Comparison of ENCODE assay signal across 16 cellular contexts in genomic region chr3:159637895-159638542, GRCh38.
DNase-seq lines count a peak whose midpoint lies in the region; ATAC-seq and TF ChIP-seq lines count a peak whose summit lies in the region.
"Had no signal": no experiment of that assay in that cellular context is flagged by ENCODE, and none has a peak within 500 bp of the region (broad histone marks: within the 10 kb centered on the region; RNA-seq: fewer than 3 reads in every experiment).

No MANE protein-coding gene starts in this region.

- no peaks in the 10 kb centered on the region for H3K36me3 ChIP-seq in HCT116 (ENCODE audit: control insufficient read depth in 1 of 2, insufficient read depth in 2 of 2, low read length in 2 of 2)
- H3K36me3 ChIP-seq: esophagus squamous epithelium, tibial artery had no signal

- H3K4me3 ChIP-seq in HCT116 (replicated peaks in 1 of 2; ENCODE audit: low read depth in 1 of 2, low read length in 2 of 2), result 0 out of 4 replicates have a peak overlapping the region, but pooled peaks of 1 of the 2 experiments have one; percentile 21
- no peak overlapping the region for H3K4me3 ChIP-seq in fibroblast of the aortic adventitia (ENCODE audit: low read depth, low read length)
- H3K4me3 ChIP-seq: esophagus squamous epithelium, K562, tibial artery had no signal

- RAD21 ChIA-PET in HCT116 (lab: Charles Lee; ENCODE audit: low non-redundant PET in 1 of 2, low total read pairs in 2 of 2, uncharacterized antibody in 2 of 2, unreplicated experiment in 2 of 2), result no interaction called here

- TF ChIP-seq POLR2A in HCT116 (IDR thresholded peaks at IDR 0.05; ENCODE audit: borderline replicate concordance, extremely low read depth, insufficient read depth, insufficient read length), result no peak

- no peak overlapping the region; the same call in 1 of the 2 replicates for H3K27ac ChIP-seq in HCT116 (ENCODE audit: low read depth, low read length)
- no peak overlapping the region for H3K27ac ChIP-seq in RWPE1
- H3K27ac ChIP-seq: esophagus squamous epithelium had no signal

- H3K79me2 ChIP-seq in HCT116 (ENCODE audit: insufficient read depth, low read length), result no peaks in the 10 kb centered on the region

- H3K4me2 ChIP-seq in HCT116 (ENCODE audit: low read length), result peak overlapping the region; percentile 62

- H3K9me3 ChIP-seq in HCT116 (ENCODE audit: control insufficient read depth in 1 of 2, insufficient read depth in 1 of 2, low read depth in 1 of 2, low read length in 2 of 2), result no peaks in the 10 kb centered on the region
- H3K9me3 ChIP-seq: esophagus squamous epithelium, tibial artery had no signal

- no peaks in the 10 kb centered on the region for H4K20me1 ChIP-seq in HCT116 (ENCODE audit: insufficient read depth)

- intact Hi-C loops in HCT116 (cut with micrococcal nuclease), result no loop called here

- peak overlapping the region; percentile 80 for H2AFZ ChIP-seq in HCT116 (ENCODE audit: low read depth, low read length, poor library complexity, severe bottlenecking)

- H3K4me1 ChIP-seq in HCT116 (ENCODE audit: control insufficient read depth in 1 of 2, insufficient read depth in 2 of 2, low read length in 2 of 2), result peaks cover 9 to 17% of the 10 kb centered on the region in 2 experiments
- H3K4me1 ChIP-seq: esophagus squamous epithelium had no signal

- CTCF ChIA-PET in HCT116 (lab: Charles Lee) (no interaction called here), RWPE1 (lab: Yijun Ruan, JAX) (interaction anchor here (0.7 kb wide), 1 partner anchor 61 kb away, joined by 4 read pairs; no protein-coding TSS in a partner anchor)

- no peaks in the 10 kb centered on the region for H3K27me3 ChIP-seq in HCT116 (ENCODE audit: insufficient read depth, low read length)
- H3K27me3 ChIP-seq: esophagus squamous epithelium, tibial artery had no signal

- DNase-seq in A172 (ENCODE audit: low spot score), result peak; percentile 60
- peak; percentile 22 for DNase-seq in HCT116 (ENCODE audit: low read depth, low spot score)
- peak; percentile 29 for DNase-seq in RWPE1 (ENCODE audit: low spot score)
- peak; percentile 66 for DNase-seq in fibroblast of the aortic adventitia (ENCODE audit: low read depth)
- DNase-seq in amniotic stem cell (lab: John Stamatoyannopoulos, UW), result no peak
- no peak for DNase-seq in KG1 (lab: John Stamatoyannopoulos, UW)
- DNase-seq in COLO668 (lab: John Stamatoyannopoulos, UW; ENCODE audit: unreplicated experiment), result no peak
- DNase-seq in NCI-H2196 treated with DMSO at 0.1 percent for 48 hours (lab: John Stamatoyannopoulos, UW; ENCODE audit: unreplicated experiment), result no peak
- DNase-seq: activated CD8-positive, alpha-beta memory T cell treated with anti-CD3 and anti-CD28 coated beads, Interleukin-2, amount 50 U/mL, for 4 hours; activated naive CD4-positive, alpha-beta T cell treated with anti-CD3 and anti-CD28 coated beads for 36 hours; cerebellar nuclear complex; DMS 273 treated with DMSO at 0.1 percent for 48 hours; esophagus squamous epithelium; NCI-H2081; tibial artery had no signal

- TF ChIP-seq RAD21 in HCT116 (IDR thresholded peaks at IDR 0.05; ENCODE audit: low read depth), result no peak

- no peak overlapping the region for H3K9ac ChIP-seq in HCT116 (ENCODE audit: low read length)

- no peak for TF ChIP-seq CTCF in HCT116 (IDR thresholded peaks at IDR 0.05 in 2 of 3, conservative IDR thresholded peaks at IDR 0.05 in 1 of 3; ENCODE audit: borderline replicate concordance in 1 of 3, insufficient read depth in 1 of 3, low read depth in 2 of 3, low read length in 2 of 3)
- TF ChIP-seq CTCF in RWPE1 (conservative IDR thresholded peaks at IDR 0.05; ENCODE audit: low read depth), result no peak
- TF ChIP-seq CTCF in fibroblast of the aortic adventitia (IDR thresholded peaks at IDR 0.05; ENCODE audit: insufficient read depth, low read length), result no peak

- ATAC-seq in HCT116, result peak; percentile 75
- ATAC-seq: K562 had no signal

- H3K9me2 ChIP-seq in HCT116 (ENCODE audit: insufficient read depth), result no peaks in the 10 kb centered on the region

- BruUV-seq in HCT116 (replicated peaks; lab: Mats Ljungman, UMichigan), result no TSS peak

- POLR2A ChIA-PET in HCT116 (lab: Charles Lee), result no interaction called here
- POLR2A ChIA-PET in RWPE1 (lab: Yijun Ruan, JAX; ENCODE audit: low non-redundant PET), result no interaction called here

TF ChIP-seq in HCT116, 20 proteins besides CTCF, POLR2A, EP300 and RAD21:
- TF ChIP-seq CEBPB (IDR thresholded peaks at IDR 0.05; ENCODE audit: low read depth) (0 out of 2 replicates have a peak, but pooled peaks have one; percentile 33), ZBTB33 (IDR thresholded peaks at IDR 0.05; ENCODE audit: extremely low read depth, insufficient replicate concordance, low read length) (no peak), CBX3 (IDR thresholded peaks at IDR 0.05; ENCODE audit: low read depth) (no peak), ZNF274 (IDR thresholded peaks at IDR 0.05; ENCODE audit: low read depth, low read length) (no peak), EZH2phosphoT487 (IDR thresholded peaks at IDR 0.05; ENCODE audit: borderline replicate concordance) (no peak), POLR2AphosphoS5 (IDR thresholded peaks at IDR 0.05; ENCODE audit: low read depth, low read length) (no peak), SP1 (IDR thresholded peaks at IDR 0.05; ENCODE audit: low read depth) (no peak), YY1 (IDR thresholded peaks at IDR 0.05; ENCODE audit: extremely low read depth, insufficient replicate concordance, low read depth, low read length) (no peak), ZFX (IDR thresholded peaks at IDR 0.05) (no peak), FOSL1 (IDR thresholded peaks at IDR 0.05; ENCODE audit: low read depth) (peak; percentile 36; the same call in 1 of the 2 replicates), EZH2 (IDR thresholded peaks at IDR 0.05) (no peak), SIN3A (IDR thresholded peaks at IDR 0.05; ENCODE audit: low read depth) (no peak), EGR1 (IDR thresholded peaks at IDR 0.05; ENCODE audit: low read depth) (no peak), JUND (IDR thresholded peaks at IDR 0.05) (no peak), TCF7L2 (IDR thresholded peaks at IDR 0.05; ENCODE audit: borderline replicate concordance, extremely low read depth, insufficient read depth, insufficient read length) (peak; percentile 36), ELF1 (IDR thresholded peaks at IDR 0.05; ENCODE audit: borderline replicate concordance, low read depth) (no peak), SRF (IDR thresholded peaks at IDR 0.05; ENCODE audit: low read depth) (no peak)
- TF ChIP-seq, protein P1, sequence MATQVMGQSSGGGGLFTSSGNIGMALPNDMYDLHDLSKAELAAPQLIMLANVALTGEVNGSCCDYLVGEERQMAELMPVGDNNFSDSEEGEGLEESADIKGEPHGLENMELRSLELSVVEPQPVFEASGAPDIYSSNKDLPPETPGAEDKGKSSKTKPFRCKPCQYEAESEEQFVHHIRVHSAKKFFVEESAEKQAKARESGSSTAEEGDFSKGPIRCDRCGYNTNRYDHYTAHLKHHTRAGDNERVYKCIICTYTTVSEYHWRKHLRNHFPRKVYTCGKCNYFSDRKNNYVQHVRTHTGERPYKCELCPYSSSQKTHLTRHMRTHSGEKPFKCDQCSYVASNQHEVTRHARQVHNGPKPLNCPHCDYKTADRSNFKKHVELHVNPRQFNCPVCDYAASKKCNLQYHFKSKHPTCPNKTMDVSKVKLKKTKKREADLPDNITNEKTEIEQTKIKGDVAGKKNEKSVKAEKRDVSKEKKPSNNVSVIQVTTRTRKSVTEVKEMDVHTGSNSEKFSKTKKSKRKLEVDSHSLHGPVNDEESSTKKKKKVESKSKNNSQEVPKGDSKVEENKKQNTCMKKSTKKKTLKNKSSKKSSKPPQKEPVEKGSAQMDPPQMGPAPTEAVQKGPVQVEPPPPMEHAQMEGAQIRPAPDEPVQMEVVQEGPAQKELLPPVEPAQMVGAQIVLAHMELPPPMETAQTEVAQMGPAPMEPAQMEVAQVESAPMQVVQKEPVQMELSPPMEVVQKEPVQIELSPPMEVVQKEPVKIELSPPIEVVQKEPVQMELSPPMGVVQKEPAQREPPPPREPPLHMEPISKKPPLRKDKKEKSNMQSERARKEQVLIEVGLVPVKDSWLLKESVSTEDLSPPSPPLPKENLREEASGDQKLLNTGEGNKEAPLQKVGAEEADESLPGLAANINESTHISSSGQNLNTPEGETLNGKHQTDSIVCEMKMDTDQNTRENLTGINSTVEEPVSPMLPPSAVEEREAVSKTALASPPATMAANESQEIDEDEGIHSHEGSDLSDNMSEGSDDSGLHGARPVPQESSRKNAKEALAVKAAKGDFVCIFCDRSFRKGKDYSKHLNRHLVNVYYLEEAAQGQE (IDR thresholded peaks at IDR 0.05; ENCODE audit: low read depth), result no peak
- TF ChIP-seq, protein P2, sequence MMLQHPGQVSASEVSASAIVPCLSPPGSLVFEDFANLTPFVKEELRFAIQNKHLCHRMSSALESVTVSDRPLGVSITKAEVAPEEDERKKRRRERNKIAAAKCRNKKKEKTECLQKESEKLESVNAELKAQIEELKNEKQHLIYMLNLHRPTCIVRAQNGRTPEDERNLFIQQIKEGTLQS (IDR thresholded peaks at IDR 0.05), result no peak
- TF ChIP-seq, protein P3, sequence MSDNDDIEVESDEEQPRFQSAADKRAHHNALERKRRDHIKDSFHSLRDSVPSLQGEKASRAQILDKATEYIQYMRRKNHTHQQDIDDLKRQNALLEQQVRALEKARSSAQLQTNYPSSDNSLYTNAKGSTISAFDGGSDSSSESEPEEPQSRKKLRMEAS (IDR thresholded peaks at IDR 0.05), result no peak

Comparison
In these comparisons a context has a peak if more than half of its experiments do, and no peak if none do; other contexts are left out.
1. DNase-seq: peak in A172 (single experiment), HCT116 (single experiment), RWPE1 (single experiment) and fibroblast of the aortic adventitia (single experiment); none in amniotic stem cell (single experiment), KG1 (single experiment), COLO668 (single experiment) and NCI-H2196 treated with DMSO at 0.1 percent for 48 hours (single experiment).